ENCODE assay signal across 23 cellular contexts in genomic region chr2:31113765-31114164, GRCh38. TPM values are rescaled to one million over a fixed set of nuclear protein-coding genes. Genes with fewer than 3 reads are reported as not detected.
DNase-seq lines count a peak whose midpoint lies in the region; ATAC-seq and TF ChIP-seq lines count a peak whose summit lies in the region.
"Had no signal": no experiment of that assay in that cellular context is flagged by ENCODE, and none has a peak within 500 bp of the region (broad histone marks: within the 10 kb centered on the region; RNA-seq: fewer than 3 reads in every experiment).

No MANE protein-coding gene starts in this region.

- H3K4me1 ChIP-seq in endodermal cell (ENCODE audit: control insufficient read depth, insufficient read depth, low read length) = no peaks in the 10 kb centered on the region
- H3K4me1 ChIP-seq: BE2C had no signal

- DNase-seq in RPMI8226 (peak; percentile 17), endodermal cell (no peak), Kasumi-1 (lab: John Stamatoyannopoulos, UW) (no peak)
- DNase-seq in stimulated activated CD4-positive, alpha-beta T cell treated with anti-CD3 and anti-CD28 coated beads, Interleukin-4, amount 100 ng/mL, for 4 hours = no peak
- DNase-seq: 8988T; ACHN; BE2C; C1 segment of cervical spinal cord; CD4-positive, alpha-beta memory T cell; CD4-positive, CD25-positive, alpha-beta regulatory T cell; CD8-positive, alpha-beta memory T cell; COR-L47; DMS 273 treated with DMSO at 0.1 percent for 48 hours; DMS153; DMS79; DND-41; EL; GDM1 had no signal

- no peak overlapping the region for H3K27ac ChIP-seq in endodermal cell (ENCODE audit: low read depth, low read length)
- H3K27ac ChIP-seq: BLaER1 had no signal

- no peak overlapping the region for H3K27ac Mint-ChIP-seq in endodermal cell
- H3K27ac Mint-ChIP-seq: CD4-positive, alpha-beta memory T cell; CD4-positive, CD25-positive, alpha-beta regulatory T cell; CD8-positive, alpha-beta memory T cell had no signal

- H3K9me3 ChIP-seq in endodermal cell (ENCODE audit: control insufficient read depth, low read length) = peaks cover 32% of the 10 kb centered on the region
- H3K9me3 ChIP-seq: BE2C, BLaER1 had no signal

- H3K36me3 ChIP-seq in endodermal cell (ENCODE audit: control insufficient read depth, insufficient read depth, low read length) = no peaks in the 10 kb centered on the region
- H3K36me3 ChIP-seq: BE2C had no signal

- no peaks in the 10 kb centered on the region for H3K27me3 ChIP-seq in endodermal cell (ENCODE audit: control insufficient read depth, insufficient read depth, low read length, poor library complexity, severe bottlenecking)
- H3K27me3 ChIP-seq: BE2C, BLaER1 had no signal

- TF ChIP-seq CTCF in endodermal cell (conservative IDR thresholded peaks at IDR 0.05) = no peak

- peaks cover 3% of the 10 kb centered on the region for H3K36me3 Mint-ChIP-seq in endodermal cell (ENCODE audit: low read depth)
- H3K36me3 Mint-ChIP-seq: CD14-positive monocyte; CD4-positive, alpha-beta memory T cell; CD4-positive, CD25-positive, alpha-beta regulatory T cell; CD8-positive, alpha-beta memory T cell had no signal

- ATAC-seq in HG03565 (IDR thresholded peaks at IDR 0.05; ENCODE audit: unreplicated experiment) = no peak
- ATAC-seq: GM12878 had no signal

- peaks cover 2% of the 10 kb centered on the region for H3K27me3 Mint-ChIP-seq in endodermal cell (ENCODE audit: insufficient read depth)

- no peaks in the 10 kb centered on the region for H3K4me1 Mint-ChIP-seq in endodermal cell
- H3K4me1 Mint-ChIP-seq: CD14-positive monocyte; CD4-positive, alpha-beta memory T cell; CD4-positive, CD25-positive, alpha-beta regulatory T cell; CD8-positive, alpha-beta memory T cell had no signal

- peak overlapping the region; percentile 39 for H3K4me3 ChIP-seq in endodermal cell (ENCODE audit: low read length)
- H3K4me3 ChIP-seq: BLaER1, GM12878 had no signal

- H3K4me3 Mint-ChIP-seq in endodermal cell = no peak overlapping the region
- H3K4me3 Mint-ChIP-seq: CD14-positive monocyte; CD4-positive, alpha-beta memory T cell; CD4-positive, CD25-positive, alpha-beta regulatory T cell; CD8-positive, alpha-beta memory T cell had no signal

- H3K9me3 Mint-ChIP-seq in endodermal cell = peaks cover 26% of the 10 kb centered on the region
- H3K9me3 Mint-ChIP-seq: CD14-positive monocyte; CD4-positive, alpha-beta memory T cell; CD4-positive, CD25-positive, alpha-beta regulatory T cell had no signal

- H3K9ac ChIP-seq in endodermal cell (ENCODE audit: extremely low read depth, low read length, poor library complexity, severe bottlenecking) = no peak overlapping the region
- H3K9ac ChIP-seq: BLaER1 had no signal

RNA-seq across cellular contexts. Expression of gene GALNT14, which starts 24.5 kb away (rescaled TPM):
- total RNA-seq in endodermal cell = 1 to 10 TPM; 1.4 TPM
- 3.1 TPM for polyA plus RNA-seq in endodermal cell (2013, experiment 1 of 2)
- polyA plus RNA-seq in endodermal cell (2013, experiment 2 of 2) = 2.3 TPM
- total RNA-seq: CD4-positive, CD25-positive, alpha-beta regulatory T cell; G401 had no signal
- polyA plus RNA-seq: CD4-positive, alpha-beta memory T cell; CD4-positive, CD25-positive, alpha-beta regulatory T cell; CD8-positive, alpha-beta memory T cell had no signal
